Comparison of ENCODE assay signal across 26 cellular contexts in the genomic region with DNA sequence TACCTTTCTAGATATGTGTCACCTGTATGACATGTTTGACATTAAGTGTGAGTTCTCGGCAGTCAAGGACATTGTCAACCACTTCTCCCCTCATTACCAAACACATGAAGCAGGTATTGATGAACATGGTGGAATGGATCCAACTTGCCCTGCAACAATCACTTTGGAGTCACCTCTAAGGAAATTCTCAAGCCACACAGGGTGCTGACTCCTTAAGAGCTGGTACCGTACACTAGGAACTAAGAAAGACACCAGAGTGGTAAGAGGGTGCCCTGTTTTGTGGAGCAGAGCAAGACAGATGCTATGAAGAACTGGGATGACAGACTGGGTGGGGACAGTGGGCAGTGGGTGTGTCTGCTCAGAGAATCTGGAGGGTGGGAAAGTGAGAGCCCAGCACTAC.
"Had no signal": no experiment of that assay in that cellular context is flagged by ENCODE, and none has a peak within 500 bp of the region (broad histone marks: within the 10 kb centered on the region; RNA-seq: fewer than 3 reads in every experiment).

No MANE protein-coding gene starts in this region.

- H3K36me3 Mint-ChIP-seq: immature natural killer cell; naive thymus-derived CD8-positive, alpha-beta T cell had no signal

- H3K27me3 ChIP-seq: heart left ventricle, ovary, right atrium auricular region, right lobe of liver, stomach, tibial artery, uterus had no signal

- H3K4me1 Mint-ChIP-seq: immature natural killer cell; naive thymus-derived CD8-positive, alpha-beta T cell had no signal

- H3K4me3 ChIP-seq: heart left ventricle, left ventricle myocardium inferior, ovary, right atrium auricular region, right lobe of liver, skin epidermis, stomach, thoracic aorta, tibial artery, uterus had no signal

- H3K36me3 ChIP-seq: heart left ventricle, left ventricle myocardium inferior, ovary, right atrium auricular region, right lobe of liver, stomach, thoracic aorta, tibial artery, uterus had no signal

- H3K9me3 ChIP-seq: heart left ventricle, left ventricle myocardium inferior, ovary, right atrium auricular region, right lobe of liver, stomach, thoracic aorta, tibial artery, uterus had no signal

- H3K9me3 Mint-ChIP-seq: immature natural killer cell; naive thymus-derived CD8-positive, alpha-beta T cell had no signal

- ATAC-seq: heart left ventricle; left colon; naive thymus-derived CD8-positive, alpha-beta T cell; right lobe of liver had no signal

- H3K27ac Mint-ChIP-seq: immature natural killer cell; naive thymus-derived CD8-positive, alpha-beta T cell; progenitor cell of endocrine pancreas had no signal

- H3K4me1 ChIP-seq: right lobe of liver, uterus had no signal

- H3K27ac ChIP-seq: heart left ventricle, left ventricle myocardium inferior, ovary, right atrium auricular region, right lobe of liver, skin epidermis, stomach, thoracic aorta, tibial artery, uterus had no signal

- DNase-seq: glutamatergic neuron; heart left ventricle; hypothalamus; immature natural killer cell; kidney; left colon; left ventricle myocardium inferior; mammary epithelial cell; mesenchymal stem cell; naive thymus-derived CD8-positive, alpha-beta T cell; ovary; right lobe of liver; stimulated activated CD4-positive, alpha-beta T cell treated with anti-CD3 and anti-CD28 coated beads, Interleukin-12 subunit alpha, Interleukin-12 subunit beta, amount 100 ng/mL, for 4 hours; stimulated activated CD4-positive, alpha-beta T cell treated with anti-CD3 and anti-CD28 coated beads, Interleukin-15, amount 100 ng/mL, for 24 hours; stimulated activated CD4-positive, alpha-beta T cell treated with anti-CD3 and anti-CD28 coated beads, Interleukin-2, amount 100 ng/mL, for 24 hours; stimulated activated CD4-positive, alpha-beta T cell treated with anti-CD3 and anti-CD28 coated beads, Interleukin-4, amount 100 ng/mL, for 1 hour; stimulated activated naive CD4-positive, alpha-beta T cell treated with Interleukin-2 at 50 U/mL for 16 hours; stomach; tibial artery; trophoblast cell; uterus had no signal

- H3K4me3 Mint-ChIP-seq: immature natural killer cell; naive thymus-derived CD8-positive, alpha-beta T cell had no signal

- FAIRE-seq: islet of Langerhans, kidney had no signal
